ENCODE assay signal across 28 cellular contexts in genomic region chr7:104629393-104629792, GRCh38.
"Had no signal": no experiment of that assay in that cellular context is flagged by ENCODE, and none has a peak within 500 bp of the region (broad histone marks: within the 10 kb centered on the region; RNA-seq: fewer than 3 reads in every experiment).

No MANE protein-coding gene starts in this region.

- ATAC-seq: left colon; left lung; lower lobe of right lung; natural killer cell; psoas muscle; sciatic nerve; stimulated activated memory B cell treated with anti-CD40 and anti-IgM and Interleukin-4, amounts not matched to agents 10 μg/mL and 1 μg/mL and 100 μg/mL, for 72 hours; stimulated activated naive CD8-positive, alpha-beta T cell treated with anti-CD3 and anti-CD28 coated beads, Interleukin-15, amount 100 ng/mL, for 72 hours had no signal

- DNase-seq: hippocampal formation; kidney glomerular epithelial cell; left colon; left lung; lower lobe of right lung; mammary epithelial cell; mesenchymal stem cell; natural killer cell; nephron progenitor cell; occipital lobe; psoas muscle; stimulated activated CD4-positive, alpha-beta T cell treated with anti-CD3 and anti-CD28 coated beads, Interleukin-4, amount 100 ng/mL, for 4 hours; stimulated activated CD8-positive, alpha-beta memory T cell treated with anti-CD3 and anti-CD28 coated beads, Interleukin-4, amount 100 ng/mL, for 48 hours; stimulated activated naive CD4-positive, alpha-beta T cell treated with Interleukin-2 at 50 U/mL for 16 hours; stimulated activated naive CD8-positive, alpha-beta T cell treated with anti-CD3 and anti-CD28 coated beads, Interleukin-15, amount 100 ng/mL, for 72 hours; testis; thyroid gland; transverse colon; upper lobe of left lung had no signal

- H3K27ac ChIP-seq: left lung, lower lobe of right lung, neural progenitor cell, neutrophil, parathyroid adenoma, psoas muscle, right atrium auricular region, skin epidermis, testis, thyroid gland, transverse colon, upper lobe of left lung, vagina had no signal

- FAIRE-seq: keratinocyte had no signal
